Comparison of ENCODE assay signal across 2 cellular contexts in genomic region chr16:84228321-84228838, GRCh38.
TF ChIP-seq lines count a peak whose summit lies in the region.

No MANE protein-coding gene starts in this region.

TF ChIP-seq in H1, 55 proteins besides CTCF, POLR2A, EP300 and RAD21:
- TF ChIP-seq JUN (IDR thresholded peaks at IDR 0.05; ENCODE audit: low read depth, low read length) (0 out of 2 replicates have a peak, but pooled peaks have one; percentile 28), TAF1 (IDR thresholded peaks at IDR 0.05; ENCODE audit: low read depth, low read length) (0 out of 2 replicates have a peak, but pooled peaks have one; percentile 28), KDM1A (IDR thresholded peaks at IDR 0.05; ENCODE audit: borderline replicate concordance, low read length) (no peak), CHD1 (IDR thresholded peaks at IDR 0.05; ENCODE audit: low read depth, low read length) (no peak), JUND (IDR thresholded peaks at IDR 0.05; ENCODE audit: low read length) (peak; percentile 82), ATF3 (IDR thresholded peaks at IDR 0.05; ENCODE audit: insufficient read depth, low read depth, low read length) (0 out of 2 replicates have a peak, but pooled peaks have one; percentile 2), TBP (IDR thresholded peaks at IDR 0.05; ENCODE audit: low read depth, low read length) (0 out of 2 replicates have a peak, but pooled peaks have one; percentile 17), BACH1 (IDR thresholded peaks at IDR 0.05; ENCODE audit: low read length) (peak; percentile 73; the same call in 1 of the 2 replicates), MAFK (IDR thresholded peaks at IDR 0.05; ENCODE audit: low read depth, low read length) (peak; percentile 64; the same call in 1 of the 2 replicates)

TF ChIP-seq in GM12891, 5 proteins besides CTCF, POLR2A, EP300 and RAD21 (continued from another document):
- TF ChIP-seq POLR2AphosphoS5 (IDR thresholded peaks at IDR 0.05; ENCODE audit: low read depth, low read length) (no peak), POU2F2 (IDR thresholded peaks at IDR 0.05; ENCODE audit: low read depth, low read length) (no peak), TAF1 (IDR thresholded peaks at IDR 0.05; ENCODE audit: low read depth, low read length) (no peak)
TF ChIP-seq in GM12891: peak in this region for 0.
